9 cellular contexts compared by ENCODE assay signal in genomic region chr12:6182279-6182898, GRCh38. TPM values are rescaled to one million over a fixed set of nuclear protein-coding genes. Genes with fewer than 3 reads are reported as not detected.
DNase-seq lines count a peak whose midpoint lies in the region; ATAC-seq and TF ChIP-seq lines count a peak whose summit lies in the region.
"Had no signal": no experiment of that assay in that cellular context is flagged by ENCODE, and none has a peak within 500 bp of the region (broad histone marks: within the 10 kb centered on the region; RNA-seq: fewer than 3 reads in every experiment).

No MANE protein-coding gene starts in this region.

- no peak for TF ChIP-seq CTCF in choroid plexus epithelial cell (conservative IDR thresholded peaks at IDR 0.05; ENCODE audit: low read depth, low read length)

- no peak overlapping the region for H3K4me3 ChIP-seq in choroid plexus epithelial cell (ENCODE audit: low read depth, low read length)

- H3K4me1 Mint-ChIP-seq in activated naive CD8-positive, alpha-beta T cell (ENCODE audit: low read depth), result no peaks in the 10 kb centered on the region
- H3K4me1 Mint-ChIP-seq in activated naive CD8-positive, alpha-beta T cell treated with anti-CD3 and anti-CD28 coated beads for 36 hours, result no peaks in the 10 kb centered on the region
- H3K4me1 Mint-ChIP-seq in stimulated activated memory B cell treated with anti-CD40 and anti-IgM and Interleukin-4, amounts not matched to agents 10 μg/mL and 1 μg/mL and 100 μg/mL, for 72 hours, result no peaks in the 10 kb centered on the region

- ATAC-seq in GM21786 (IDR thresholded peaks at IDR 0.05; ENCODE audit: unreplicated experiment) (no peak), HG03045 (IDR thresholded peaks at IDR 0.05; ENCODE audit: unreplicated experiment) (no peak)
- no peak for ATAC-seq in stimulated activated memory B cell treated with anti-CD40 and anti-IgM and Interleukin-4, amounts not matched to agents 10 μg/mL and 1 μg/mL and 100 μg/mL, for 72 hours

- peak overlapping the region; percentile 67 for H3K27ac Mint-ChIP-seq in activated naive CD8-positive, alpha-beta T cell
- H3K27ac Mint-ChIP-seq in activated naive CD8-positive, alpha-beta T cell treated with anti-CD3 and anti-CD28 coated beads for 36 hours, result no peak overlapping the region
- no peak overlapping the region for H3K27ac Mint-ChIP-seq in stimulated activated memory B cell treated with anti-CD40 and anti-IgM and Interleukin-4, amounts not matched to agents 10 μg/mL and 1 μg/mL and 100 μg/mL, for 72 hours

- no peaks in the 10 kb centered on the region for H3K36me3 Mint-ChIP-seq in activated naive CD8-positive, alpha-beta T cell
- H3K36me3 Mint-ChIP-seq in activated naive CD8-positive, alpha-beta T cell treated with anti-CD3 and anti-CD28 coated beads for 36 hours, result no peaks in the 10 kb centered on the region
- no peaks in the 10 kb centered on the region for H3K36me3 Mint-ChIP-seq in stimulated activated memory B cell treated with anti-CD40 and anti-IgM and Interleukin-4, amounts not matched to agents 10 μg/mL and 1 μg/mL and 100 μg/mL, for 72 hours

- no peaks in the 10 kb centered on the region for H3K27me3 Mint-ChIP-seq in activated naive CD8-positive, alpha-beta T cell
- no peaks in the 10 kb centered on the region for H3K27me3 Mint-ChIP-seq in activated naive CD8-positive, alpha-beta T cell treated with anti-CD3 and anti-CD28 coated beads for 36 hours
- H3K27me3 Mint-ChIP-seq in stimulated activated memory B cell treated with anti-CD40 and anti-IgM and Interleukin-4, amounts not matched to agents 10 μg/mL and 1 μg/mL and 100 μg/mL, for 72 hours, result peaks cover 16% of the 10 kb centered on the region

- H3K4me3 Mint-ChIP-seq in activated naive CD8-positive, alpha-beta T cell, result no peak overlapping the region
- no peak overlapping the region for H3K4me3 Mint-ChIP-seq in activated naive CD8-positive, alpha-beta T cell treated with anti-CD3 and anti-CD28 coated beads for 36 hours
- H3K4me3 Mint-ChIP-seq in stimulated activated memory B cell treated with anti-CD40 and anti-IgM and Interleukin-4, amounts not matched to agents 10 μg/mL and 1 μg/mL and 100 μg/mL, for 72 hours, result no peak overlapping the region

- no peaks in the 10 kb centered on the region for H3K9me3 Mint-ChIP-seq in activated naive CD8-positive, alpha-beta T cell (ENCODE audit: low read depth)
- H3K9me3 Mint-ChIP-seq in activated naive CD8-positive, alpha-beta T cell treated with anti-CD3 and anti-CD28 coated beads for 36 hours, result no peaks in the 10 kb centered on the region
- no peaks in the 10 kb centered on the region for H3K9me3 Mint-ChIP-seq in stimulated activated memory B cell treated with anti-CD40 and anti-IgM and Interleukin-4, amounts not matched to agents 10 μg/mL and 1 μg/mL and 100 μg/mL, for 72 hours

- DNase-seq in activated naive CD8-positive, alpha-beta T cell treated with anti-CD3 and anti-CD28 coated beads for 36 hours, result no peak
- DNase-seq in choroid plexus epithelial cell (ENCODE audit: low read depth) (peak; percentile 87), mucosa of gallbladder (ENCODE audit: low spot score) (peak; percentile 55), AML-193 (lab: John Stamatoyannopoulos, UW) (no peak)
- DNase-seq: DND-41 had no signal

RNA-seq across cellular contexts. Expression of gene CD9, which starts 17.8 kb away (rescaled TPM):
- total RNA-seq in activated naive CD8-positive, alpha-beta T cell treated with anti-CD3 and anti-CD28 coated beads for 36 hours, result 10 to 100 TPM; 16.2 to 18.1 TPM
- total RNA-seq in mucosa of gallbladder, result 139 TPM

RNA-seq across cellular contexts. Expression of gene VWF, which starts 57.9 kb away (rescaled TPM):
- total RNA-seq in activated naive CD8-positive, alpha-beta T cell treated with anti-CD3 and anti-CD28 coated beads for 36 hours, result under 1 TPM; 0.24 to 0.25 TPM
- total RNA-seq in mucosa of gallbladder, result 97.3 TPM

Comparison
In these comparisons a context has a peak if more than half of its experiments do, and no peak if none do; other contexts are left out.
1. DNase-seq: peak in choroid plexus epithelial cell (single experiment) and mucosa of gallbladder (single experiment); none in activated naive CD8-positive, alpha-beta T cell treated with anti-CD3 and anti-CD28 coated beads for 36 hours (single experiment) and AML-193 (0 of 2).
2. RNA of gene VWF, which starts 57.9 kb away (total RNA-seq): 97.3 TPM in mucosa of gallbladder (single experiment); 0.24 to 0.25 TPM in activated naive CD8-positive, alpha-beta T cell treated with anti-CD3 and anti-CD28 coated beads for 36 hours; every median in the first group is over 10 times any median in the second.